10 cellular contexts compared by ENCODE assay signal in the genomic region with DNA sequence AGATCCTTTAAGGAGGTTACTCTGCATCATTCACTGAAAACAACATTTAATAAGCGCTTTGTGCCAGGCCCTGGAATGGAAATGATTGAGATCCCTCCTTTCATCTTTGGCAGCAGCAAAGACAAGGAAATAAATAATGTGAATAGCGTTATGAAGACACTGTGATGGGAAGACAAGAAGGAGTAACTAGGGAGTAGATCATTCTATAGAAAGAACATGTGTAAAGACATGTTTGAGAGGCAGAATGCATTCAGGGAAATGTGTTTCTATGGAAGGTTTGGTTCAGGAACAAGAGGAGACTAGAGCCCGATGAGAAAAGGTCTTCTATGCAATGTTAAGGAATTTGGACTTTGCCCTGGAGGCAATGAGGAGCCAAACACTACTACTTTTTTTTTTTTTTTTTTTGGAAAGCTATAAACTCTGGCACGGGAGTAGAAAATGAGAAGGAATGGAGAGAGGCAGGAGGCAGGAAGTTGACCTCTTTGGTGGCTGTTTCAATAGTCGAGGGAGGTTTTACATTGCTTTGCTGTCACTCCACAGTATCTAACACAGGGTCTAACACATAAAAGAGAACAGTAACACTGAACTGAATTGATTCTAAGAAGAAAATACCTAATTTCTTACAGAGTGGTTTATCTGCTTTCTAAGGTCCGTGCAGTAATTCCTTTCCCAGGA. TPM values are rescaled to one million over a fixed set of nuclear protein-coding genes. Genes with fewer than 3 reads are reported as not detected.
A peak's percentile ranks its signal among the peaks of the same experiment; 100 is the strongest.
DNase-seq lines count a peak whose midpoint lies in the region; ATAC-seq and TF ChIP-seq lines count a peak whose summit lies in the region.
"Had no signal": no experiment of that assay in that cellular context is flagged by ENCODE, and none has a peak within 500 bp of the region (broad histone marks: within the 10 kb centered on the region; RNA-seq: fewer than 3 reads in every experiment).

No MANE protein-coding gene starts in this region.

- peaks cover 21% of the 10 kb centered on the region for H3K79me2 ChIP-seq in trophoblast cell (ENCODE audit: control insufficient read depth, insufficient read depth, low read length, poor library complexity)

- WGBS in trophoblast cell (ENCODE audit: extremely low coverage, insufficient coverage, insufficient read length), result no CpG with 5 or more reads among the region's 6 CpGs

- DNase-seq in Calu3 (peak; percentile 21), SK-N-MC (ENCODE audit: low read depth, low spot score) (peak; percentile 83), foreskin keratinocyte (peak; percentile 80 to 93), trophoblast cell (peak; percentile 45 to 90), GM20000 (ENCODE audit: low spot score) (no peak)
- no peak for DNase-seq in effector CD4-positive, alpha-beta T cell
- DNase-seq: COR-L47 had no signal

- peaks cover 8% of the 10 kb centered on the region for H3K79me1 ChIP-seq in trophoblast cell (ENCODE audit: low read length)

- H3K36me3 ChIP-seq in SK-N-MC (ENCODE audit: insufficient read depth, low read length) (peaks cover 10% of the 10 kb centered on the region), trophoblast cell (ENCODE audit: control insufficient read depth in 1 of 2, insufficient read depth in 2 of 2, low read length in 2 of 2) (peaks cover 0 to 2% of the 10 kb centered on the region in 2 experiments)

- H3K27ac Mint-ChIP-seq in Calu3 (ENCODE audit: unreplicated experiment), result peak overlapping the region; percentile 2
- H3K27ac Mint-ChIP-seq: stimulated activated naive CD8-positive, alpha-beta T cell treated with anti-CD3 and anti-CD28 coated beads, Interleukin-15, Interleukin-2, amounts not matched to agents 100 ng/mL and 50 ng/mL, for 24 hours had no signal

- ATAC-seq in foreskin keratinocyte (peak; percentile 39), HG02588 (IDR thresholded peaks at IDR 0.05; ENCODE audit: unreplicated experiment) (no peak), HG03175 (IDR thresholded peaks at IDR 0.05; ENCODE audit: unreplicated experiment) (no peak)

- H3K14ac ChIP-seq in trophoblast cell (ENCODE audit: low read length), result no peak overlapping the region

- peak overlapping the region; percentile 79 for H3K4ac ChIP-seq in trophoblast cell (ENCODE audit: low read depth, low read length)

- H3K9ac ChIP-seq in SK-N-MC (ENCODE audit: insufficient read length), result peak overlapping the region; percentile 7
- H3K9ac ChIP-seq in trophoblast cell (ENCODE audit: low read length), result no peak overlapping the region

- peak overlapping the region; percentile 71 for H3K4me3 ChIP-seq in SK-N-MC
- H3K4me3 ChIP-seq in trophoblast cell (ENCODE audit: low read depth, low read length), result no peak overlapping the region

- peak overlapping the region; percentile 88 for H2BK5ac ChIP-seq in trophoblast cell (ENCODE audit: low read depth, low read length, poor library complexity)

- H4K91ac ChIP-seq in trophoblast cell (ENCODE audit: low read depth, low read length), result peak overlapping the region; percentile 77

- no peaks in the 10 kb centered on the region for H3K27me3 ChIP-seq in foreskin keratinocyte
- H3K27me3 ChIP-seq in trophoblast cell (ENCODE audit: insufficient read depth, low read length), result no peaks in the 10 kb centered on the region

- H3K4me1 ChIP-seq in foreskin keratinocyte (peaks cover 32% of the 10 kb centered on the region), trophoblast cell (ENCODE audit: control insufficient read depth in 1 of 2, insufficient read depth in 2 of 2, low read length in 2 of 2) (peaks cover 9 to 17% of the 10 kb centered on the region in 2 experiments)

- peak overlapping the region; percentile 82 for H4K8ac ChIP-seq in trophoblast cell (ENCODE audit: low read depth, low read length)

- H2AFZ ChIP-seq in trophoblast cell (ENCODE audit: insufficient read depth, low read length, poor library complexity), result peak overlapping the region; percentile 54

- peak overlapping the region; percentile 11 for H3K4me2 ChIP-seq in trophoblast cell (ENCODE audit: low read length)

- no peak overlapping the region for H4K12ac ChIP-seq in trophoblast cell (ENCODE audit: low read depth, low read length)

- no peaks in the 10 kb centered on the region for H3K27me3 Mint-ChIP-seq in Calu3 (ENCODE audit: unreplicated experiment)
- H3K27me3 Mint-ChIP-seq: stimulated activated naive CD8-positive, alpha-beta T cell treated with anti-CD3 and anti-CD28 coated beads, Interleukin-15, Interleukin-2, amounts not matched to agents 100 ng/mL and 50 ng/mL, for 24 hours had no signal

- peaks cover 24% of the 10 kb centered on the region for H3K4me1 Mint-ChIP-seq in Calu3 (ENCODE audit: low read depth, unreplicated experiment)

- peak overlapping the region; percentile 80 for H2BK120ac ChIP-seq in trophoblast cell (ENCODE audit: insufficient read depth, low read length, poor library complexity)

- peaks cover 4% of the 10 kb centered on the region for H3K36me3 Mint-ChIP-seq in Calu3 (ENCODE audit: insufficient read depth, unreplicated experiment)

- H2BK12ac ChIP-seq in trophoblast cell (ENCODE audit: low read length), result no peak overlapping the region

- BruUV-seq in Calu3 (replicated peaks; lab: Mats Ljungman, UMichigan), result no TSS peak

- peak overlapping the region; percentile 97 for H3K27ac ChIP-seq in SK-N-MC
- H3K27ac ChIP-seq in foreskin keratinocyte, result peak overlapping the region; percentile 57
- peak overlapping the region; percentile 68 for H3K27ac ChIP-seq in trophoblast cell (ENCODE audit: low read depth, low read length)

- no peaks in the 10 kb centered on the region for H3K9me3 Mint-ChIP-seq in Calu3 (ENCODE audit: low read depth, unreplicated experiment)

- TF ChIP-seq CTCF in Calu3 (IDR thresholded peaks at IDR 0.05; ENCODE audit: unreplicated experiment), result no peak
- TF ChIP-seq CTCF in foreskin keratinocyte (conservative IDR thresholded peaks at IDR 0.05), result no peak
- TF ChIP-seq CTCF in GM20000 (IDR thresholded peaks at IDR 0.05; ENCODE audit: extremely low read depth, missing control alignments), result no peak

- H3K18ac ChIP-seq in trophoblast cell (ENCODE audit: low read length), result no peak overlapping the region

- intact Hi-C loops in Calu3 (cut with micrococcal nuclease; ENCODE audit: unreplicated experiment), result loop anchor here (5.0 kb wide), 2 partner anchors 33 to 47 kb away; no protein-coding TSS in a partner anchor

- H3K4me3 Mint-ChIP-seq in Calu3 (ENCODE audit: low read depth, unreplicated experiment), result peak overlapping the region; percentile 11
- H3K4me3 Mint-ChIP-seq: stimulated activated naive CD8-positive, alpha-beta T cell treated with anti-CD3 and anti-CD28 coated beads, Interleukin-15, Interleukin-2, amounts not matched to agents 100 ng/mL and 50 ng/mL, for 24 hours had no signal

- no peaks in the 10 kb centered on the region for H3K9me3 ChIP-seq in SK-N-MC (ENCODE audit: low read depth, low read length)
- H3K9me3 ChIP-seq in trophoblast cell (ENCODE audit: insufficient read depth, low read depth, low read length), result no peaks in the 10 kb centered on the region

- H3K23ac ChIP-seq in trophoblast cell (ENCODE audit: low read length), result no peak overlapping the region

- CTCF ChIA-PET in Calu3 (lab: Charles Lee), result interaction anchor here (0.6 to 1.0 kb wide), 4 partner anchors 10 to 43 kb away, joined by 3 to 5 read pairs (median 4); no protein-coding TSS in a partner anchor

- peak overlapping the region; percentile 95 for H2AK5ac ChIP-seq in trophoblast cell (ENCODE audit: low read length)

RNA-seq across cellular contexts. Expression of gene SMURF1, which starts 44.9 kb away (rescaled TPM):
- 28.2 and 29.7 TPM in 2 replicates for total RNA-seq in Calu3 (2022)
- total RNA-seq in foreskin keratinocyte, result 23.8 and 32.1 TPM in 2 replicates
- 7.8 and 9.3 TPM in 2 replicates for polyA plus RNA-seq in foreskin keratinocyte
- 31.9 and 34.4 TPM in 2 replicates for polyA plus RNA-seq in trophoblast cell (2013)

Comparison
In these comparisons a context has a peak if more than half of its experiments do, and no peak if none do; other contexts are left out.
1. DNase-seq: peak in Calu3 (single experiment), SK-N-MC (single experiment), foreskin keratinocyte (2 of 2) and trophoblast cell (2 of 2); none in GM20000 (single experiment) and effector CD4-positive, alpha-beta T cell (single experiment).
2. Peak in every context shown above with its lines, with median percentiles within 50 percentile points of each other: H3K27ac ChIP-seq.